In the genomic region with DNA sequence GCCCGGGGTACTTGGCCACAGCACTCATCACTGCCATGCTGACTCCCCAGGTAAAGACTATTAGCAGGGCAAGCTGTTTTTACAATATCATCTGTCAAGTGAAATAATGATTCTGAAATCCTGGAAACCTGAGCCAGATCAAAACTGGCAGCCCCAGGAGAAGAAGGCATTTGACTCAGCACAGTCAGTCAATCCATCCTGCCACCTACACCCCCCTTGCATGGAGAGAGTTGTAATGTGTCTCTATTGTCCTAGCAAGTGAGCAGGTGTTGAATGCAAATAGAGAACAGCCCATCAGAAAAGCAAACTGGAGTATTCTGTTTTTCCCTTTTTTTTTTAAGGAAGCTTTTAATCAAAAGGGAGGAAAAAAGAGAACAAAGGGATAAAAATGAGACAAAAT, we compare ENCODE assay signal across 16 cellular contexts.
"Had no signal": no experiment of that assay in that cellular context is flagged by ENCODE, and none has a peak within 500 bp of the region (broad histone marks: within the 10 kb centered on the region; RNA-seq: fewer than 3 reads in every experiment).

No MANE protein-coding gene starts in this region.

- H3K36me3 ChIP-seq: colonic mucosa, esophagus squamous epithelium, pancreas, upper lobe of right lung, WERI-Rb-1 had no signal

- DNase-seq: activated CD4-positive, alpha-beta T cell treated with anti-CD3 and anti-CD28 coated beads for 48 hours; activated CD8-positive, alpha-beta T cell treated with anti-CD3 and anti-CD28 coated beads, Interleukin-2, amount 10 ng/mL, durations not matched to agents 7 days and 5 days; activated naive CD4-positive, alpha-beta T cell treated with Interleukin-2 at 50 U/mL for 16 hours; colonic mucosa; esophagus squamous epithelium; foreskin fibroblast; glutamatergic neuron; left colon; naive B cell; pancreas; stimulated activated CD4-positive, alpha-beta T cell treated with anti-CD3 and anti-CD28 coated beads, Interleukin-4, amount 100 ng/mL, for 24 hours; stimulated activated naive CD8-positive, alpha-beta T cell treated with anti-CD3 and anti-CD28 coated beads, Interleukin-15, amount 100 ng/mL, for 72 hours; testis; upper lobe of right lung; WERI-Rb-1 had no signal

- H3K4me1 ChIP-seq: colonic mucosa, esophagus squamous epithelium, pancreas, testis, upper lobe of right lung had no signal

- H3K27me3 ChIP-seq: colonic mucosa, esophagus squamous epithelium, pancreas, testis, upper lobe of right lung had no signal

- H3K9me3 ChIP-seq: colonic mucosa, esophagus squamous epithelium, pancreas, testis, upper lobe of right lung had no signal

- H3K4me3 ChIP-seq: colonic mucosa, esophagus squamous epithelium, lung, pancreas, testis, upper lobe of right lung had no signal

- FAIRE-seq: pancreas had no signal

- H3K27ac ChIP-seq: colonic mucosa, esophagus squamous epithelium, pancreas, testis, upper lobe of right lung, WERI-Rb-1 had no signal
